Comparison of ENCODE assay signal across 30 cellular contexts in genomic region chr5:122929001-122929400, GRCh38.
"Had no signal": no experiment of that assay in that cellular context is flagged by ENCODE, and none has a peak within 500 bp of the region (broad histone marks: within the 10 kb centered on the region; RNA-seq: fewer than 3 reads in every experiment).

No MANE protein-coding gene starts in this region.

- H3K4me3 Mint-ChIP-seq: activated CD4-positive, alpha-beta memory T cell treated with anti-CD3 and anti-CD28 coated beads for 36 hours; activated CD4-positive, alpha-beta T cell treated with anti-CD3 and anti-CD28 coated beads for 36 hours; activated CD4-positive, alpha-beta T cell treated with anti-CD3 and anti-CD28 coated beads, Interleukin-2, amount 10 ng/mL, durations not matched to agents 24 days and 14 days; activated naive CD4-positive, alpha-beta T cell treated with anti-CD3 and anti-CD28 coated beads, Interleukin-2, amount 10 ng/mL, durations not matched to agents 7 days and 5 days; activated naive CD8-positive, alpha-beta T cell treated with anti-CD3 and anti-CD28 coated beads, Interleukin-2, amount 10 ng/mL, durations not matched to agents 7 days and 5 days; activated T-cell treated with anti-CD3 and anti-CD28 coated beads, Interleukin-2, amount 50 U/mL, for 24 hours; activated T-cell treated with anti-CD3 and anti-CD28 coated beads, Interleukin-2, amount 50 U/mL, for 72 hours; central memory CD8-positive, alpha-beta T cell; dendritic cell treated with granulocyte-macrophage colony-stimulating factor and Interleukin-4, amounts not matched to agents 40 ng/mL and 50 ng/mL, for 4 days; endodermal cell; T-helper 2 cell treated with Interferon-gamma antibody and Interleukin-4, amounts not matched to agents 5 μg/mL and 100 μg/mL, for 36 hours had no signal

- H3K27me3 Mint-ChIP-seq: activated CD4-positive, alpha-beta memory T cell treated with anti-CD3 and anti-CD28 coated beads for 36 hours; activated CD4-positive, alpha-beta T cell treated with anti-CD3 and anti-CD28 coated beads for 36 hours; activated naive CD4-positive, alpha-beta T cell treated with anti-CD3 and anti-CD28 coated beads, Interleukin-2, amount 10 ng/mL, durations not matched to agents 7 days and 5 days; activated T-cell treated with anti-CD3 and anti-CD28 coated beads, Interleukin-2, amount 50 U/mL, for 24 hours; central memory CD8-positive, alpha-beta T cell; dendritic cell treated with granulocyte-macrophage colony-stimulating factor and Interleukin-4, amounts not matched to agents 40 ng/mL and 50 ng/mL, for 4 days had no signal

- ATAC-seq: activated CD4-positive, alpha-beta T cell treated with anti-CD3 and anti-CD28 coated beads for 36 hours; activated naive CD4-positive, alpha-beta T cell treated with anti-CD3 and anti-CD28 coated beads, Interleukin-2, amount 50 U/mL, for 72 hours; activated T-cell treated with anti-CD3 and anti-CD28 coated beads, Interleukin-2, amount 50 U/mL, for 72 hours; foreskin keratinocyte; gastrocnemius medialis; heart left ventricle had no signal

- H3K4me1 Mint-ChIP-seq: activated CD4-positive, alpha-beta T cell treated with anti-CD3 and anti-CD28 coated beads for 36 hours; activated CD4-positive, alpha-beta T cell treated with anti-CD3 and anti-CD28 coated beads, Interleukin-2, amount 10 ng/mL, durations not matched to agents 24 days and 14 days; activated naive CD4-positive, alpha-beta T cell treated with anti-CD3 and anti-CD28 coated beads, Interleukin-2, amount 10 ng/mL, durations not matched to agents 7 days and 5 days; activated naive CD8-positive, alpha-beta T cell treated with anti-CD3 and anti-CD28 coated beads, Interleukin-2, amount 10 ng/mL, durations not matched to agents 7 days and 5 days had no signal

- H3K36me3 Mint-ChIP-seq: activated CD4-positive, alpha-beta memory T cell treated with anti-CD3 and anti-CD28 coated beads for 36 hours; activated naive CD4-positive, alpha-beta T cell treated with anti-CD3 and anti-CD28 coated beads, Interleukin-2, amount 10 ng/mL, durations not matched to agents 7 days and 5 days; activated naive CD4-positive, alpha-beta T cell treated with anti-CD3 and anti-CD28 coated beads, Interleukin-2, amount 50 U/mL, for 72 hours; activated naive CD8-positive, alpha-beta T cell treated with anti-CD3 and anti-CD28 coated beads, Interleukin-2, amount 10 ng/mL, durations not matched to agents 7 days and 5 days had no signal

- H3K27ac Mint-ChIP-seq: activated CD4-positive, alpha-beta memory T cell treated with anti-CD3 and anti-CD28 coated beads for 36 hours; activated CD4-positive, alpha-beta T cell treated with anti-CD3 and anti-CD28 coated beads for 36 hours; activated CD4-positive, alpha-beta T cell treated with anti-CD3 and anti-CD28 coated beads, Interleukin-2, amount 10 ng/mL, durations not matched to agents 24 days and 14 days; activated naive CD4-positive, alpha-beta T cell treated with anti-CD3 and anti-CD28 coated beads, Interleukin-2, amount 10 ng/mL, durations not matched to agents 7 days and 5 days; activated naive CD4-positive, alpha-beta T cell treated with anti-CD3 and anti-CD28 coated beads, Interleukin-2, amount 50 U/mL, for 72 hours; activated naive CD8-positive, alpha-beta T cell treated with anti-CD3 and anti-CD28 coated beads, Interleukin-2, amount 10 ng/mL, durations not matched to agents 7 days and 5 days; activated T-cell treated with anti-CD3 and anti-CD28 coated beads, Interleukin-2, amount 50 U/mL, for 24 hours; activated T-cell treated with anti-CD3 and anti-CD28 coated beads, Interleukin-2, amount 50 U/mL, for 72 hours; dendritic cell treated with granulocyte-macrophage colony-stimulating factor and Interleukin-4, amounts not matched to agents 40 ng/mL and 50 ng/mL, for 4 days; endodermal cell; T-helper 2 cell treated with Interferon-gamma antibody and Interleukin-4, amounts not matched to agents 5 μg/mL and 100 μg/mL, for 36 hours had no signal

- H3K9me3 Mint-ChIP-seq: activated CD4-positive, alpha-beta memory T cell treated with anti-CD3 and anti-CD28 coated beads for 36 hours; activated CD4-positive, alpha-beta T cell treated with anti-CD3 and anti-CD28 coated beads, Interleukin-2, amount 10 ng/mL, durations not matched to agents 24 days and 14 days; activated naive CD4-positive, alpha-beta T cell treated with anti-CD3 and anti-CD28 coated beads, Interleukin-2, amount 10 ng/mL, durations not matched to agents 7 days and 5 days; activated naive CD4-positive, alpha-beta T cell treated with anti-CD3 and anti-CD28 coated beads, Interleukin-2, amount 50 U/mL, for 72 hours; activated naive CD8-positive, alpha-beta T cell treated with anti-CD3 and anti-CD28 coated beads, Interleukin-2, amount 10 ng/mL, durations not matched to agents 7 days and 5 days; activated T-cell treated with anti-CD3 and anti-CD28 coated beads, Interleukin-2, amount 50 U/mL, for 24 hours; activated T-cell treated with anti-CD3 and anti-CD28 coated beads, Interleukin-2, amount 50 U/mL, for 72 hours; central memory CD8-positive, alpha-beta T cell; dendritic cell treated with granulocyte-macrophage colony-stimulating factor and Interleukin-4, amounts not matched to agents 40 ng/mL and 50 ng/mL, for 4 days; endodermal cell; T-helper 2 cell treated with Interferon-gamma antibody and Interleukin-4, amounts not matched to agents 5 μg/mL and 100 μg/mL, for 36 hours had no signal

- DNase-seq: activated CD4-positive, alpha-beta memory T cell treated with anti-CD3 and anti-CD28 coated beads for 36 hours; activated CD4-positive, alpha-beta T cell treated with anti-CD3 and anti-CD28 coated beads for 36 hours; activated CD4-positive, alpha-beta T cell treated with anti-CD3 and anti-CD28 coated beads, Interleukin-2, amount 10 ng/mL, durations not matched to agents 24 days and 14 days; activated CD4-positive, CD25-positive, alpha-beta regulatory T cell; activated CD4-positive, CD25-positive, alpha-beta regulatory T cell treated with anti-CD3 and anti-CD28 coated beads, Interleukin-2, amount 50 U/mL, for 72 hours; activated CD8-positive, alpha-beta memory T cell treated with anti-CD3 and anti-CD28 coated beads, Interleukin-2, amount 50 U/mL, for 48 hours; activated gamma-delta T cell; activated naive CD4-positive, alpha-beta T cell; activated naive CD4-positive, alpha-beta T cell treated with anti-CD3 and anti-CD28 coated beads, Interleukin-2, amount 10 ng/mL, durations not matched to agents 7 days and 5 days; activated naive CD8-positive, alpha-beta T cell treated with anti-CD3 and anti-CD28 coated beads, Interleukin-2, amount 10 ng/mL, durations not matched to agents 7 days and 5 days; activated T-cell treated with anti-CD3 and anti-CD28 coated beads for 4 hours; activated T-cell treated with anti-CD3 and anti-CD28 coated beads, Interleukin-2, amount 50 U/mL, for 24 hours; activated T-cell treated with anti-CD3 and anti-CD28 coated beads, Interleukin-2, amount 50 U/mL, for 72 hours; amniotic stem cell; anterior cingulate cortex; brain microvascular endothelial cell; dorsolateral prefrontal cortex; effector memory CD4-positive, alpha-beta T cell; endodermal cell; foreskin keratinocyte; gastrocnemius medialis; glutamatergic neuron; heart left ventricle; hypothalamus; T1000; WERI-Rb-1 had no signal
